Comparison of ENCODE assay signal across 8 cellular contexts in genomic region chr17:63700528-63701441, GRCh38. TPM values are rescaled to one million over a fixed set of nuclear protein-coding genes. Genes with fewer than 3 reads are reported as not detected.
DNase-seq lines count a peak whose midpoint lies in the region; ATAC-seq and TF ChIP-seq lines count a peak whose summit lies in the region.

No MANE protein-coding gene starts in this region.

- peak overlapping the region; percentile 75 to 85 for H3K27ac ChIP-seq in lung (ENCODE audit: low read depth in 1 of 2, low read length in 1 of 2)

- H3K4me3 ChIP-seq in Jurkat, Clone E6-1 (ENCODE audit: low read length), result peak overlapping the region; percentile 37
- H3K4me3 ChIP-seq in lung, result peak overlapping the region; percentile 16

- DNase-seq in GF-D8 (lab: John Stamatoyannopoulos, UW) (peak; percentile 10), dermis blood vessel endothelial cell (peak; percentile 75), lung (ENCODE audit: low spot score) (no peak), ACHN (no peak)
- no peak for DNase-seq in Jurkat, Clone E6-1 (ENCODE audit: low read depth, low spot score)
- peak; percentile 37 for DNase-seq in activated CD4-positive, alpha-beta T cell treated with anti-CD3 and anti-CD28 coated beads for 1 hour
- DNase-seq in stimulated activated CD8-positive, alpha-beta memory T cell treated with anti-CD3 and anti-CD28 coated beads, Interleukin-15, amount 100 ng/mL, for 24 hours (ENCODE audit: low read depth), result peak; percentile 29

- ATAC-seq in lung (ENCODE audit: insufficient read depth, low FRiP score) (no peak), GM18868 (IDR thresholded peaks at IDR 0.05; ENCODE audit: unreplicated experiment) (no peak)

- no peak for TF ChIP-seq CTCF in lung (IDR thresholded peaks at IDR 0.05; ENCODE audit: control extremely low read depth, extremely low read depth)

- peaks cover 7 to 23% of the 10 kb centered on the region in 2 donors for H3K36me3 ChIP-seq in lung (ENCODE audit: control insufficient read depth in 2 of 2, insufficient read depth in 2 of 2, low read length in 2 of 2)

- no peaks in the 10 kb centered on the region for H3K27me3 ChIP-seq in lung (ENCODE audit: control insufficient read depth, insufficient read depth)

- WGBS in lung, 2 donors, result 3 to 6% methylated on average over 66 to 87 of the region's 87 CpGs

- H3K9me3 ChIP-seq in lung (ENCODE audit: control insufficient read depth in 2 of 2, insufficient read depth in 1 of 2, low read length in 1 of 2), result no peaks in the 10 kb centered on the region

- in situ Hi-C loops in ACHN (cut with HindIII; ENCODE audit: low pct_ligation_motif_present, low pct_unique_long_range_greater_than_20kb, low sequenced_read_pairs), result no loop called here

- H3K4me1 ChIP-seq in lung (ENCODE audit: control insufficient read depth in 2 of 2, insufficient read depth in 2 of 2, low read length in 2 of 2), result peaks cover 0 to 20% of the 10 kb centered on the region in 2 donors

RNA-seq across cellular contexts. Expression of gene LIMD2, which starts 0.9 kb away (rescaled TPM):
- polyA plus RNA-seq in Jurkat, Clone E6-1 (2012; ENCODE audit: insufficient read depth, insufficient read length), result 64.9 TPM
- 46.5 and 64.4 TPM in 2 replicates for total RNA-seq in dermis blood vessel endothelial cell
- 10 to 100 TPM; 30.1 to 30.8 TPM for total RNA-seq in lung
- 10 to 100 TPM; 26.4 to 69.5 TPM for polyA plus RNA-seq in lung

RNA-seq across cellular contexts. Expression of gene STRADA, which starts 40.8 kb away (rescaled TPM):
- 52.1 TPM for polyA plus RNA-seq in Jurkat, Clone E6-1 (2012; ENCODE audit: insufficient read depth, insufficient read length)
- total RNA-seq in dermis blood vessel endothelial cell, result 26.5 and 27.5 TPM in 2 replicates
- 10 to 100 TPM; 33.7 to 48.8 TPM for total RNA-seq in lung
- 10 to 100 TPM; 20.7 to 23.1 TPM for polyA plus RNA-seq in lung

Comparison
In these comparisons a context has a peak if more than half of its experiments do, and no peak if none do; other contexts are left out.
1. DNase-seq: peak in GF-D8 (single experiment), activated CD4-positive, alpha-beta T cell treated with anti-CD3 and anti-CD28 coated beads for 1 hour (single experiment), dermis blood vessel endothelial cell (single experiment) and stimulated activated CD8-positive, alpha-beta memory T cell treated with anti-CD3 and anti-CD28 coated beads, Interleukin-15, amount 100 ng/mL, for 24 hours (single experiment); none in Jurkat, Clone E6-1 (single experiment), lung (single experiment) and ACHN (single experiment).